In genomic region chrX:3029084-3029483, GRCh38 we compare ENCODE assay signal across 1 cellular context.
TF ChIP-seq lines count a peak whose summit lies in the region.

No MANE protein-coding gene starts in this region.

TF ChIP-seq in K562, 482 proteins besides CTCF, POLR2A, EP300 and RAD21 (continued from another document):
- peak; percentile 44; the same call in 1 of the 2 replicates for TF ChIP-seq MGA (IDR thresholded peaks at IDR 0.05)
